Comparison of ENCODE assay signal across 15 cellular contexts in genomic region chr21:46091631-46092025, GRCh38. TPM values are rescaled to one million over a fixed set of nuclear protein-coding genes. Genes with fewer than 3 reads are reported as not detected.
A peak's percentile ranks its signal among the peaks of the same experiment; 100 is the strongest.
DNase-seq lines count a peak whose midpoint lies in the region; ATAC-seq and TF ChIP-seq lines count a peak whose summit lies in the region.
"Had no signal": no experiment of that assay in that cellular context is flagged by ENCODE, and none has a peak within 500 bp of the region (broad histone marks: within the 10 kb centered on the region; RNA-seq: fewer than 3 reads in every experiment).

No MANE protein-coding gene starts in this region.

- TF ChIP-seq CTCF in fibroblast of mammary gland (conservative IDR thresholded peaks at IDR 0.05; ENCODE audit: control insufficient read depth, insufficient read depth, low read depth, low read length) (no peak), ovary (IDR thresholded peaks at IDR 0.05) (no peak)

- H3K4me3 Mint-ChIP-seq in activated T-cell treated with anti-CD3 and anti-CD28 coated beads, Interleukin-2, amount 50 U/mL, for 24 hours: no peak overlapping the region
- no peak overlapping the region for H3K4me3 Mint-ChIP-seq in activated T-cell treated with anti-CD3 and anti-CD28 coated beads, Interleukin-2, amount 50 U/mL, for 4 hours
- no peak overlapping the region for H3K4me3 Mint-ChIP-seq in naive thymus-derived CD4-positive, alpha-beta T cell
- H3K4me3 Mint-ChIP-seq: activated naive CD8-positive, alpha-beta T cell treated with anti-CD3 and anti-CD28 coated beads, Interleukin-2, amount 10 ng/mL, durations not matched to agents 7 days and 5 days had no signal

- no peaks in the 10 kb centered on the region for H3K36me3 Mint-ChIP-seq in activated T-cell treated with anti-CD3 and anti-CD28 coated beads, Interleukin-2, amount 50 U/mL, for 24 hours (ENCODE audit: low read depth)
- H3K36me3 Mint-ChIP-seq in activated T-cell treated with anti-CD3 and anti-CD28 coated beads, Interleukin-2, amount 50 U/mL, for 4 hours (ENCODE audit: insufficient read depth): peaks cover 2% of the 10 kb centered on the region
- H3K36me3 Mint-ChIP-seq in naive thymus-derived CD4-positive, alpha-beta T cell: peaks cover 0 to 7% (median 1%) of the 10 kb centered on the region in 5 donors

- peak; percentile 7 for DNase-seq in activated T-cell treated with anti-CD3 and anti-CD28 coated beads, Interleukin-2, amount 50 U/mL, for 24 hours
- DNase-seq in activated T-cell treated with anti-CD3 and anti-CD28 coated beads, Interleukin-2, amount 50 U/mL, for 4 hours: no peak
- DNase-seq in fibroblast of mammary gland (ENCODE audit: low read depth) (no peak), ovary (peak in 4 of 5 donors; percentile 15 to 35 (median 24)), C1 segment of cervical spinal cord (lab: John Stamatoyannopoulos, UW) (no peak), NCI-H2029 treated with DMSO at 0.1 percent for 48 hours (lab: John Stamatoyannopoulos, UW) (no peak)
- no peak for DNase-seq in naive thymus-derived CD4-positive, alpha-beta T cell
- DNase-seq: activated naive CD8-positive, alpha-beta T cell treated with anti-CD3 and anti-CD28 coated beads, Interleukin-2, amount 10 ng/mL, durations not matched to agents 7 days and 5 days; dermis blood vessel endothelial cell; kidney glomerular epithelial cell; NCI-H1436 treated with DMSO at 0.1 percent for 48 hours; nucleus accumbens; SHP77 treated with DMSO at 0.1 percent for 48 hours had no signal

- no peak for TF ChIP-seq EP300 in ovary (IDR thresholded peaks at IDR 0.05)

- CTCF ChIA-PET in naive thymus-derived CD4-positive, alpha-beta T cell (lab: Charles Lee): no interaction called here

- peaks cover 10% of the 10 kb centered on the region for H3K4me1 ChIP-seq in ovary (ENCODE audit: insufficient read depth)
- H3K4me1 ChIP-seq in urinary bladder (ENCODE audit: insufficient read depth): no peaks in the 10 kb centered on the region
- H3K4me1 ChIP-seq in naive thymus-derived CD4-positive, alpha-beta T cell (ENCODE audit: control insufficient read depth in 2 of 2, insufficient read depth in 2 of 2, low read length in 2 of 2): peaks cover 0 to 19% of the 10 kb centered on the region in 2 donors
- H3K4me1 ChIP-seq: A549 had no signal

- TF ChIP-seq POLR2A in ovary (IDR thresholded peaks at IDR 0.05): no peak

- H3K27me3 ChIP-seq in ovary: no peaks in the 10 kb centered on the region
- H3K27me3 ChIP-seq in naive thymus-derived CD4-positive, alpha-beta T cell (ENCODE audit: control insufficient read depth in 2 of 2, insufficient read depth in 2 of 2, low read length in 2 of 2): no peaks in the 10 kb centered on the region

- ATAC-seq in activated T-cell treated with anti-CD3 and anti-CD28 coated beads, Interleukin-2, amount 50 U/mL, for 4 hours: no peak
- ATAC-seq in naive thymus-derived CD4-positive, alpha-beta T cell: no peak
- ATAC-seq: A549 had no signal

- no peaks in the 10 kb centered on the region for H3K9me3 ChIP-seq in ovary
- no peaks in the 10 kb centered on the region for H3K9me3 ChIP-seq in naive thymus-derived CD4-positive, alpha-beta T cell (ENCODE audit: control insufficient read depth in 2 of 3, low read length in 3 of 3)
- H3K9me3 ChIP-seq: A549 had no signal

- POLR2A ChIA-PET in naive thymus-derived CD4-positive, alpha-beta T cell (lab: Charles Lee): no interaction called here

- intact Hi-C loops in ovary (cut with DNase I): loop anchor here in 1 of 4 donors (10.0 kb wide), 1 partner anchor 67 kb away; no protein-coding TSS in a partner anchor
- intact Hi-C loops in naive thymus-derived CD4-positive, alpha-beta T cell (cut with micrococcal nuclease): loop anchor here in 1 of 2 donors (10.0 kb wide), 1 partner anchor 117 kb away; no protein-coding TSS in a partner anchor

- H3K4me1 Mint-ChIP-seq in activated T-cell treated with anti-CD3 and anti-CD28 coated beads, Interleukin-2, amount 50 U/mL, for 24 hours (ENCODE audit: low read depth): no peaks in the 10 kb centered on the region
- no peaks in the 10 kb centered on the region for H3K4me1 Mint-ChIP-seq in activated T-cell treated with anti-CD3 and anti-CD28 coated beads, Interleukin-2, amount 50 U/mL, for 4 hours (ENCODE audit: low read depth)
- H3K4me1 Mint-ChIP-seq in naive thymus-derived CD4-positive, alpha-beta T cell: peaks cover 0 to 4% (median 0%) of the 10 kb centered on the region in 7 donors
- H3K4me1 Mint-ChIP-seq: activated naive CD8-positive, alpha-beta T cell treated with anti-CD3 and anti-CD28 coated beads, Interleukin-2, amount 10 ng/mL, durations not matched to agents 7 days and 5 days had no signal

- H3K27ac Mint-ChIP-seq in activated T-cell treated with anti-CD3 and anti-CD28 coated beads, Interleukin-2, amount 50 U/mL, for 24 hours: no peak overlapping the region
- no peak overlapping the region for H3K27ac Mint-ChIP-seq in naive thymus-derived CD4-positive, alpha-beta T cell

- H3K9me3 Mint-ChIP-seq in activated T-cell treated with anti-CD3 and anti-CD28 coated beads, Interleukin-2, amount 50 U/mL, for 24 hours: peaks cover 30% of the 10 kb centered on the region
- H3K9me3 Mint-ChIP-seq in activated T-cell treated with anti-CD3 and anti-CD28 coated beads, Interleukin-2, amount 50 U/mL, for 4 hours: peaks cover 9% of the 10 kb centered on the region
- H3K9me3 Mint-ChIP-seq in naive thymus-derived CD4-positive, alpha-beta T cell: peaks cover 7 to 33% (median 18%) of the 10 kb centered on the region in 11 donors

- no peaks in the 10 kb centered on the region for H3K36me3 ChIP-seq in ovary
- no peaks in the 10 kb centered on the region for H3K36me3 ChIP-seq in urinary bladder (ENCODE audit: insufficient read depth)
- H3K36me3 ChIP-seq in naive thymus-derived CD4-positive, alpha-beta T cell (ENCODE audit: control insufficient read depth in 2 of 3, insufficient read depth in 3 of 3, low read length in 3 of 3): no peaks in the 10 kb centered on the region

- peak overlapping the region; percentile 32 for H3K4me3 ChIP-seq in fibroblast of mammary gland (ENCODE audit: control insufficient read depth, low read depth, low read length)
- no peak overlapping the region for H3K4me3 ChIP-seq in ovary
- H3K4me3 ChIP-seq in urinary bladder (ENCODE audit: low read depth, low read length): no peak overlapping the region
- no peak overlapping the region for H3K4me3 ChIP-seq in naive thymus-derived CD4-positive, alpha-beta T cell (ENCODE audit: low read length)
- H3K4me3 ChIP-seq: A549 had no signal

- WGBS in ovary, 3 donors: 39 to 53% (median 49%) methylated on average over 8 of the region's 8 CpGs
- WGBS in urinary bladder: 38% methylated on average over 8 of the region's 8 CpGs

- H3K27ac ChIP-seq in ovary (peak overlapping the region; percentile 68 to 78), urinary bladder (ENCODE audit: low read depth) (peak overlapping the region; percentile 82)
- no peak overlapping the region for H3K27ac ChIP-seq in naive thymus-derived CD4-positive, alpha-beta T cell (ENCODE audit: low read depth, low read length)
- H3K27ac ChIP-seq: A549 had no signal

- no peaks in the 10 kb centered on the region for H3K27me3 Mint-ChIP-seq in activated T-cell treated with anti-CD3 and anti-CD28 coated beads, Interleukin-2, amount 50 U/mL, for 24 hours
- no peaks in the 10 kb centered on the region for H3K27me3 Mint-ChIP-seq in activated T-cell treated with anti-CD3 and anti-CD28 coated beads, Interleukin-2, amount 50 U/mL, for 4 hours (ENCODE audit: low read depth)
- no peaks in the 10 kb centered on the region for H3K27me3 Mint-ChIP-seq in naive thymus-derived CD4-positive, alpha-beta T cell

RNA-seq across cellular contexts. Expression of gene COL6A2, which starts 6.3 kb away (rescaled TPM):
- total RNA-seq in activated T-cell treated with anti-CD3 and anti-CD28 coated beads, Interleukin-2, amount 50 U/mL, for 4 hours: 1 to 10 TPM; 4.8 to 7.7 (median 5.7) TPM
- total RNA-seq in ovary (1,000 to 10,000 TPM in 1 of 7 donors, 100 to 1,000 TPM in 6; 222 to 1,092 (median 831) TPM), urinary bladder (1,109 TPM)
- polyA plus RNA-seq in ovary (100 to 1,000 TPM in 1 of 2 donors, 10 to 100 TPM in 1; 50.9 to 818 TPM), urinary bladder (1,471 TPM)
- 10 to 100 TPM in 4 of 5 experiments, 1 to 10 TPM in 1; 3.1 to 47.7 (median 40.3) TPM for total RNA-seq in naive thymus-derived CD4-positive, alpha-beta T cell
- polyA plus RNA-seq in naive thymus-derived CD4-positive, alpha-beta T cell: 1 to 10 TPM; 1.7 to 4.4 TPM

Comparison
In these comparisons a context has a peak if more than half of its experiments do, and no peak if none do; other contexts are left out.
1. DNase-seq: peak in activated T-cell treated with anti-CD3 and anti-CD28 coated beads, Interleukin-2, amount 50 U/mL, for 24 hours (single experiment) and ovary (4 of 5); none in activated T-cell treated with anti-CD3 and anti-CD28 coated beads, Interleukin-2, amount 50 U/mL, for 4 hours (single experiment), fibroblast of mammary gland (single experiment), C1 segment of cervical spinal cord (0 of 14), naive thymus-derived CD4-positive, alpha-beta T cell (0 of 9) and NCI-H2029 treated with DMSO at 0.1 percent for 48 hours (single experiment).
2. RNA of gene COL6A2, which starts 6.3 kb away (total RNA-seq): 1,109 TPM in urinary bladder (single experiment) and 222 to 1,092 TPM in ovary; 3.1 to 47.7 TPM in naive thymus-derived CD4-positive, alpha-beta T cell and 4.8 to 7.7 TPM in activated T-cell treated with anti-CD3 and anti-CD28 coated beads, Interleukin-2, amount 50 U/mL, for 4 hours; every median in the first group is over 4 times any median in the second.